In genomic region chr15:90019611-90020010, GRCh38 we compare ENCODE assay signal across 15 cellular contexts. TPM values are rescaled to one million over a fixed set of nuclear protein-coding genes. Genes with fewer than 3 reads are reported as not detected.
A peak's percentile ranks its signal among the peaks of the same experiment; 100 is the strongest.
DNase-seq lines count a peak whose midpoint lies in the region; ATAC-seq and TF ChIP-seq lines count a peak whose summit lies in the region.
"Had no signal": no experiment of that assay in that cellular context is flagged by ENCODE, and none has a peak within 500 bp of the region (broad histone marks: within the 10 kb centered on the region; RNA-seq: fewer than 3 reads in every experiment).

No MANE protein-coding gene starts in this region.

- no peaks in the 10 kb centered on the region for H3K9me3 Mint-ChIP-seq in endothelial cell (ENCODE audit: unreplicated experiment)
- H3K9me3 Mint-ChIP-seq: IgD-negative memory B cell had no signal

- TF ChIP-seq CTCF in left ventricle myocardium inferior (IDR thresholded peaks at IDR 0.05; ENCODE audit: borderline replicate concordance) (no peak), endothelial cell (IDR thresholded peaks at IDR 0.05; ENCODE audit: unreplicated experiment) (no peak), transverse colon (IDR thresholded peaks at IDR 0.05) (no peak), WERI-Rb-1 (IDR thresholded peaks at IDR 0.05; ENCODE audit: low read depth, low read length) (no peak)

- in situ Hi-C loops in transverse colon (cut with MboI; ENCODE audit: low pct_ligation_motif_present in 1 of 4, low pct_unique_long_range_greater_than_20kb in 1 of 4, low sequenced_read_pairs in 3 of 4): no loop called here

- H3K4me3 ChIP-seq in left ventricle myocardium inferior (no peak overlapping the region), muscle layer of duodenum (ENCODE audit: low read depth in 1 of 2, low read length in 2 of 2) (no peak overlapping the region), transverse colon (no peak overlapping the region), WERI-Rb-1 (ENCODE audit: low read depth, low read length) (no peak overlapping the region)
- H3K4me3 ChIP-seq: coronary artery, SK-N-MC, vagina had no signal

- peak overlapping the region; percentile 3 for H3K4me3 Mint-ChIP-seq in endothelial cell (ENCODE audit: unreplicated experiment)

- 82% methylated on average over 6 of the region's 8 CpGs; no CpG with 5 or more reads in 1 of the 2 donors for WGBS in transverse colon (ENCODE audit: low coverage in 1 of 2), 2 donors

- H3K36me3 ChIP-seq in left ventricle myocardium inferior: no peaks in the 10 kb centered on the region
- H3K36me3 ChIP-seq in muscle layer of duodenum (ENCODE audit: control insufficient read depth in 1 of 2, insufficient read depth in 2 of 2, low read length in 2 of 2): no peaks in the 10 kb centered on the region
- H3K36me3 ChIP-seq in transverse colon: no peaks in the 10 kb centered on the region
- no peaks in the 10 kb centered on the region for H3K36me3 ChIP-seq in WERI-Rb-1
- H3K36me3 ChIP-seq: vagina had no signal

- peak overlapping the region; percentile 95 for H3K27ac Mint-ChIP-seq in endothelial cell (ENCODE audit: unreplicated experiment)
- H3K27ac Mint-ChIP-seq: IgD-negative memory B cell had no signal

- H3K27me3 ChIP-seq in left ventricle myocardium inferior (ENCODE audit: low read depth) (no peaks in the 10 kb centered on the region), muscle layer of duodenum (ENCODE audit: low read depth, low read length) (no peaks in the 10 kb centered on the region), transverse colon (no peaks in the 10 kb centered on the region), WERI-Rb-1 (ENCODE audit: insufficient read depth, low read depth, severe bottlenecking) (no peaks in the 10 kb centered on the region)
- H3K27me3 ChIP-seq: vagina had no signal

- peaks cover 12% of the 10 kb centered on the region for H3K27me3 Mint-ChIP-seq in endothelial cell (ENCODE audit: unreplicated experiment)
- H3K27me3 Mint-ChIP-seq: IgD-negative memory B cell had no signal

- H3K27ac ChIP-seq in left ventricle myocardium inferior (replicated peaks) (peak overlapping the region; percentile 77), muscle layer of duodenum (ENCODE audit: low read length) (peak overlapping the region; percentile 58), transverse colon (peak overlapping the region; percentile 47 to 70 (median 59)), WERI-Rb-1 (no peak overlapping the region)
- H3K27ac ChIP-seq: SK-N-MC, vagina had no signal

- peaks cover 71% of the 10 kb centered on the region for H3K4me1 Mint-ChIP-seq in endothelial cell (ENCODE audit: unreplicated experiment)

- no peak for ATAC-seq in Right ventricle myocardium inferior

- H3K9me3 ChIP-seq in left ventricle myocardium inferior (replicated peaks) (no peaks in the 10 kb centered on the region), muscle layer of duodenum (ENCODE audit: control insufficient read depth in 1 of 2, low read length in 2 of 2) (no peaks in the 10 kb centered on the region), transverse colon (no peaks in the 10 kb centered on the region), WERI-Rb-1 (ENCODE audit: severe bottlenecking) (no peaks in the 10 kb centered on the region)
- H3K9me3 ChIP-seq: vagina had no signal

- DNase-seq in left ventricle myocardium inferior: no peak
- DNase-seq in Right ventricle myocardium inferior (ENCODE audit: missing footprints): no peak
- DNase-seq in endothelial cell (ENCODE audit: low spot score): no peak
- DNase-seq in transverse colon: peak; percentile 7
- DNase-seq in anterior cingulate cortex (lab: John Stamatoyannopoulos, UW): no peak
- DNase-seq in A172 (ENCODE audit: low spot score): no peak
- DNase-seq in WERI-Rb-1: no peak
- DNase-seq: NCI-H526 treated with DMSO at 0.1 percent for 48 hours, occipital lobe, OCI-M1 had no signal

- H3K4me1 ChIP-seq in left ventricle myocardium inferior (peaks cover 19% of the 10 kb centered on the region), muscle layer of duodenum (ENCODE audit: control insufficient read depth in 1 of 2, insufficient read depth in 2 of 2, low read length in 2 of 2) (peaks cover 5 to 6% of the 10 kb centered on the region in 2 donors), transverse colon (peaks cover 0 to 59% (median 35%) of the 10 kb centered on the region in 4 donors)

- no peak for TF ChIP-seq POLR2A in transverse colon (IDR thresholded peaks at IDR 0.05)

- intact Hi-C loops in left ventricle myocardium inferior (cut with micrococcal nuclease) (no loop called here), Right ventricle myocardium inferior (cut with DNase I) (no loop called here), transverse colon (cut with DNase I; ENCODE audit: low total_unique reads) (loop anchor here (2.0 kb wide), 1 partner anchor 29 kb away; no protein-coding TSS in a partner anchor)

- H3K36me3 Mint-ChIP-seq in endothelial cell (ENCODE audit: low read depth, unreplicated experiment): peaks cover 13% of the 10 kb centered on the region

- TF ChIP-seq EP300 in transverse colon (IDR thresholded peaks at IDR 0.05; ENCODE audit: low read depth): no peak

RNA-seq across cellular contexts. Expression of gene ZNF710, which starts 18.5 kb away (rescaled TPM):
- 5.5 TPM for total RNA-seq in left ventricle myocardium inferior
- 5.4 TPM for total RNA-seq in Right ventricle myocardium inferior
- 129 TPM for total RNA-seq in endothelial cell (ENCODE audit: unreplicated experiment)
- 10 to 100 TPM; 27.3 to 43.4 (median 35.6) TPM for total RNA-seq in transverse colon
- total RNA-seq in A172 (2014; rRNA removed; shearing (Covaris generic)): 6.2 and 6.6 TPM in 2 replicates
